ENCODE assay signal across 1 cellular context in the genomic region with DNA sequence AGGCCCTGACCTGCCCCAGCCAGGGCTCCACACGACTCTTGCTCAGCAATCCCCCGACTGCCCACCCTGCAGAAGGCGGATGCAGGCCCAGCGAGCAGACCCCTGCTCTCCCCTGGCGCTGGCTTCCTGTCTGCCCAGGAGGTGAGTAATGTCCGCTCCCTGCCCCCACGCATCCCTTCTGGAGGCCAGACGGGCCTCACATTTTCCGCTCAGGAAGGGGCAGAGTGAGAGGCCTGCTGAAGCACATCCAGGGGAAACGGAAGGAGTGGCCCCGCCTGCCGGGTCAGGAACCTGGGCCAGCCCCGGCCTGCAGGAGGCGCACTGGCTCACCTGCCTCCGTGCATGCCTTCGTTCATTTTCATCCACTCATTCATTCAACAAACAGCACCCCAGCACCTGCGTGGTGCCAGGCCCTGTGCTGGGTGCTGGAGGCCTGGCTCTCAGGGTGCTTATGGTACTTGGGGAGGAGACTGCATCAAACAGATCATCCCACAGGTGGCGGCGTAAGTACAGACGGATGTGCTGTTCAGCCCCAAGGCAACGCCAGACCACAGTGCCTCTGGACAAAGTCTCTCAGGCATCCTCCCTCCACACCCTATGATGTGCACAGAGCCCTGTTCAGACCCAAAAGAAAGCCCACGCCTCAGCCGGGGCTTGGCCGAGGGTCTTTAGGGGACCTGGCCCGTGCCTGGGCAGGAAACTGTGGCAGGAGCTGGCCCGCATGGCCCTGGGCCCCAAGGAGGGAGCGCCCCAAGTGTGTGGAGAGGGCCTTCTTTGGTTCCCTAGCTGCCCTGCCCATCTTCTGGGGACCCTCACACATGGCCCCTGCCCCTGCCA.
TF ChIP-seq lines count a peak whose summit lies in the region.

No MANE protein-coding gene starts in this region.

TF ChIP-seq in HepG2, 621 proteins besides CTCF, POLR2A, EP300 and RAD21 (continued from another document and continues in another):
- TF ChIP-seq, protein P1, sequence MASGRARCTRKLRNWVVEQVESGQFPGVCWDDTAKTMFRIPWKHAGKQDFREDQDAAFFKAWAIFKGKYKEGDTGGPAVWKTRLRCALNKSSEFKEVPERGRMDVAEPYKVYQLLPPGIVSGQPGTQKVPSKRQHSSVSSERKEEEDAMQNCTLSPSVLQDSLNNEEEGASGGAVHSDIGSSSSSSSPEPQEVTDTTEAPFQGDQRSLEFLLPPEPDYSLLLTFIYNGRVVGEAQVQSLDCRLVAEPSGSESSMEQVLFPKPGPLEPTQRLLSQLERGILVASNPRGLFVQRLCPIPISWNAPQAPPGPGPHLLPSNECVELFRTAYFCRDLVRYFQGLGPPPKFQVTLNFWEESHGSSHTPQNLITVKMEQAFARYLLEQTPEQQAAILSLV (CRISPR knock-in tag; IDR thresholded peaks at IDR 0.05; ENCODE audit: borderline replicate concordance): peak; percentile 21; the same call in 1 of the 2 replicates
- TF ChIP-seq, protein P2, sequence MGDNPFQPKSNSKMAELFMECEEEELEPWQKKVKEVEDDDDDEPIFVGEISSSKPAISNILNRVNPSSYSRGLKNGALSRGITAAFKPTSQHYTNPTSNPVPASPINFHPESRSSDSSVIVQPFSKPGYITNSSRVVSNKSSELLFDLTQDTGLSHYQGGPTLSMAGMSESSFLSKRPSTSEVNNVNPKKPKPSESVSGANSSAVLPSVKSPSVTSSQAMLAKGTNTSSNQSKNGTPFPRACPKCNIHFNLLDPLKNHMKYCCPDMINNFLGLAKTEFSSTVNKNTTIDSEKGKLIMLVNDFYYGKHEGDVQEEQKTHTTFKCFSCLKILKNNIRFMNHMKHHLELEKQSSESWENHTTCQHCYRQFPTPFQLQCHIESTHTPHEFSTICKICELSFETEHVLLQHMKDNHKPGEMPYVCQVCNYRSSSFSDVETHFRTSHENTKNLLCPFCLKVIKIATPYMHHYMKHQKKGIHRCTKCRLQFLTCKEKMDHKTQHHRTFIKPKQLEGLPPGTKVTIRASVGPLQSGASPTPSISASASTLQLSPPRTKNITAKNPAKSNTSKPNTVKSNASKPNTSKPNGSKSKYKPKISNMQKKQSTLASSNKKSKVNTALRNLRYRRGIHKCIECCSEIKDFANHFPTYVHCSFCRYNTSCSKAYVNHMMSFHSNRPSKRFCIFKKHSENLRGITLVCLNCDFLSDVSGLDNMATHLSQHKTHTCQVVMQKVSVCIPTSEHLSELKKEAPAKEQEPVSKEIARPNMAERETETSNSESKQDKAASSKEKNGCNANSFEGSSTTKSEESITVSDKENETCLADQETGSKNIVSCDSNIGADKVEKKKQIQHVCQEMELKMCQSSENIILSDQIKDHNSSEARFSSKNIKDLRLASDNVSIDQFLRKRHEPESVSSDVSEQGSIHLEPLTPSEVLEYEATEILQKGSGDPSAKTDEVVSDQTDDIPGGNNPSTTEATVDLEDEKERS (CRISPR knock-in tag; IDR thresholded peaks at IDR 0.05): 0 out of 2 replicates have a peak, but pooled peaks have one; percentile 23
- TF ChIP-seq, protein P3, sequence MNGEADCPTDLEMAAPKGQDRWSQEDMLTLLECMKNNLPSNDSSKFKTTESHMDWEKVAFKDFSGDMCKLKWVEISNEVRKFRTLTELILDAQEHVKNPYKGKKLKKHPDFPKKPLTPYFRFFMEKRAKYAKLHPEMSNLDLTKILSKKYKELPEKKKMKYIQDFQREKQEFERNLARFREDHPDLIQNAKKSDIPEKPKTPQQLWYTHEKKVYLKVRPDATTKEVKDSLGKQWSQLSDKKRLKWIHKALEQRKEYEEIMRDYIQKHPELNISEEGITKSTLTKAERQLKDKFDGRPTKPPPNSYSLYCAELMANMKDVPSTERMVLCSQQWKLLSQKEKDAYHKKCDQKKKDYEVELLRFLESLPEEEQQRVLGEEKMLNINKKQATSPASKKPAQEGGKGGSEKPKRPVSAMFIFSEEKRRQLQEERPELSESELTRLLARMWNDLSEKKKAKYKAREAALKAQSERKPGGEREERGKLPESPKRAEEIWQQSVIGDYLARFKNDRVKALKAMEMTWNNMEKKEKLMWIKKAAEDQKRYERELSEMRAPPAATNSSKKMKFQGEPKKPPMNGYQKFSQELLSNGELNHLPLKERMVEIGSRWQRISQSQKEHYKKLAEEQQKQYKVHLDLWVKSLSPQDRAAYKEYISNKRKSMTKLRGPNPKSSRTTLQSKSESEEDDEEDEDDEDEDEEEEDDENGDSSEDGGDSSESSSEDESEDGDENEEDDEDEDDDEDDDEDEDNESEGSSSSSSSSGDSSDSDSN (CRISPR knock-in tag; IDR thresholded peaks at IDR 0.05): 0 out of 2 replicates have a peak, but pooled peaks have one; percentile 21
- TF ChIP-seq ZNF598 (CRISPR knock-in tag; IDR thresholded peaks at IDR 0.05; ENCODE audit: borderline replicate concordance) (0 out of 2 replicates have a peak, but pooled peaks have one; percentile 13), ZNF776 (CRISPR knock-in tag; IDR thresholded peaks at IDR 0.05) (0 out of 2 replicates have a peak, but pooled peaks have one; percentile 46), PCBP1 (IDR thresholded peaks at IDR 0.05; ENCODE audit: borderline replicate concordance, low read depth, low read length) (0 out of 2 replicates have a peak, but pooled peaks have one; percentile 31), ZFY (CRISPR knock-in tag; IDR thresholded peaks at IDR 0.05) (peak; percentile 43; the same call in 1 of the 2 replicates), KMT2A (CRISPR knock-in tag; IDR thresholded peaks at IDR 0.05) (0 out of 2 replicates have a peak, but pooled peaks have one; percentile 30), NCOA1 (CRISPR knock-in tag; IDR thresholded peaks at IDR 0.05) (peak; percentile 32; the same call in 1 of the 2 replicates), ZNF33B (CRISPR knock-in tag; IDR thresholded peaks at IDR 0.05) (no peak), ARHGAP35 (CRISPR knock-in tag; IDR thresholded peaks at IDR 0.05; ENCODE audit: borderline replicate concordance) (peak; percentile 9; the same call in 1 of the 2 replicates), ZNF260 (CRISPR knock-in tag; IDR thresholded peaks at IDR 0.05; ENCODE audit: borderline replicate concordance, low read depth) (0 out of 2 replicates have a peak, but pooled peaks have one; percentile 26), ZNF883 (CRISPR knock-in tag; IDR thresholded peaks at IDR 0.05; ENCODE audit: not compliant biosample characterization) (no peak), MAF1 (CRISPR knock-in tag; IDR thresholded peaks at IDR 0.05; ENCODE audit: borderline replicate concordance) (0 out of 2 replicates have a peak, but pooled peaks have one; percentile 39), NFKB2 (CRISPR knock-in tag; IDR thresholded peaks at IDR 0.05; ENCODE audit: borderline replicate concordance) (peak; percentile 46; the same call in 1 of the 2 replicates), ZSCAN29 (CRISPR knock-in tag; conservative IDR thresholded peaks at IDR 0.05) (0 out of 2 replicates have a peak, but pooled peaks have one; percentile 55), ZNF10 (CRISPR knock-in tag; IDR thresholded peaks at IDR 0.05; ENCODE audit: borderline replicate concordance, low read depth) (0 out of 2 replicates have a peak, but pooled peaks have one; percentile 45), ZBTB38 (CRISPR knock-in tag; IDR thresholded peaks at IDR 0.05) (peak; percentile 97), ZMYM4 (CRISPR knock-in tag; IDR thresholded peaks at IDR 0.05) (peak; percentile 49; the same call in 1 of the 2 replicates), ZNF772 (CRISPR knock-in tag; IDR thresholded peaks at IDR 0.05) (peak; percentile 16; the same call in 1 of the 2 replicates), PHF8 (CRISPR knock-in tag; IDR thresholded peaks at IDR 0.05) (0 out of 2 replicates have a peak, but pooled peaks have one; percentile 30), ZNF703 (CRISPR knock-in tag; IDR thresholded peaks at IDR 0.05; ENCODE audit: borderline replicate concordance) (no peak), ZNF781 (CRISPR knock-in tag; IDR thresholded peaks at IDR 0.05; ENCODE audit: borderline replicate concordance, not compliant biosample characterization) (peak; percentile 64), REL (CRISPR knock-in tag; conservative IDR thresholded peaks at IDR 0.05) (0 out of 2 replicates have a peak, but pooled peaks have one; percentile 46), HHEX (CRISPR knock-in tag; IDR thresholded peaks at IDR 0.05) (no peak), ZNF780A (CRISPR knock-in tag; IDR thresholded peaks at IDR 0.05) (0 out of 2 replicates have a peak, but pooled peaks have one; percentile 32), POLR2G (IDR thresholded peaks at IDR 0.05; ENCODE audit: low read depth, low read length) (peak; percentile 21; the same call in 1 of the 2 replicates), GZF1 (CRISPR knock-in tag; IDR thresholded peaks at IDR 0.05) (0 out of 2 replicates have a peak, but pooled peaks have one; percentile 67), TP53 (CRISPR knock-in tag; conservative IDR thresholded peaks at IDR 0.05) (0 out of 2 replicates have a peak, but pooled peaks have one; percentile 61), CBX5 (CRISPR knock-in tag; IDR thresholded peaks at IDR 0.05; ENCODE audit: borderline replicate concordance) (0 out of 2 replicates have a peak, but pooled peaks have one; percentile 31), CEBPG (CRISPR knock-in tag; IDR thresholded peaks at IDR 0.05) (0 out of 2 replicates have a peak, but pooled peaks have one; percentile 14), RXRB (CRISPR knock-in tag; IDR thresholded peaks at IDR 0.05; ENCODE audit: borderline replicate concordance) (peak; percentile 26; the same call in 1 of the 2 replicates), ZNF251 (CRISPR knock-in tag; IDR thresholded peaks at IDR 0.05) (no peak), GLI4 (CRISPR knock-in tag; IDR thresholded peaks at IDR 0.05; ENCODE audit: borderline replicate concordance) (no peak), ZNF672 (CRISPR knock-in tag; IDR thresholded peaks at IDR 0.05) (no peak), ZNF431 (CRISPR knock-in tag; IDR thresholded peaks at IDR 0.05; ENCODE audit: borderline replicate concordance, low read depth) (no peak), PRPF4 (IDR thresholded peaks at IDR 0.05; ENCODE audit: low read depth, low read length, poor library complexity, severe bottlenecking) (peak; percentile 36), CAMTA2 (CRISPR knock-in tag; IDR thresholded peaks at IDR 0.05; ENCODE audit: borderline replicate concordance) (0 out of 2 replicates have a peak, but pooled peaks have one; percentile 78), SETDB1 (CRISPR knock-in tag; IDR thresholded peaks at IDR 0.05; ENCODE audit: borderline replicate concordance) (no peak), LCORL (IDR thresholded peaks at IDR 0.05) (no peak), LCORL (CRISPR knock-in tag; IDR thresholded peaks at IDR 0.05) (peak; percentile 56; the same call in 1 of the 2 replicates), HOXD1 (CRISPR knock-in tag; IDR thresholded peaks at IDR 0.05) (peak; percentile 54; the same call in 1 of the 2 replicates), HNF4A (CRISPR knock-in tag; IDR thresholded peaks at IDR 0.05) (peak; percentile 37; the same call in 1 of the 2 replicates)
- TF ChIP-seq, protein P4, sequence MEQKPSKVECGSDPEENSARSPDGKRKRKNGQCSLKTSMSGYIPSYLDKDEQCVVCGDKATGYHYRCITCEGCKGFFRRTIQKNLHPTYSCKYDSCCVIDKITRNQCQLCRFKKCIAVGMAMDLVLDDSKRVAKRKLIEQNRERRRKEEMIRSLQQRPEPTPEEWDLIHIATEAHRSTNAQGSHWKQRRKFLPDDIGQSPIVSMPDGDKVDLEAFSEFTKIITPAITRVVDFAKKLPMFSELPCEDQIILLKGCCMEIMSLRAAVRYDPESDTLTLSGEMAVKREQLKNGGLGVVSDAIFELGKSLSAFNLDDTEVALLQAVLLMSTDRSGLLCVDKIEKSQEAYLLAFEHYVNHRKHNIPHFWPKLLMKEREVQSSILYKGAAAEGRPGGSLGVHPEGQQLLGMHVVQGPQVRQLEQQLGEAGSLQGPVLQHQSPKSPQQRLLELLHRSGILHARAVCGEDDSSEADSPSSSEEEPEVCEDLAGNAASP (CRISPR knock-in tag; IDR thresholded peaks at IDR 0.05; ENCODE audit: borderline replicate concordance): 0 out of 2 replicates have a peak, but pooled peaks have one; percentile 24
- TF ChIP-seq, protein P5, sequence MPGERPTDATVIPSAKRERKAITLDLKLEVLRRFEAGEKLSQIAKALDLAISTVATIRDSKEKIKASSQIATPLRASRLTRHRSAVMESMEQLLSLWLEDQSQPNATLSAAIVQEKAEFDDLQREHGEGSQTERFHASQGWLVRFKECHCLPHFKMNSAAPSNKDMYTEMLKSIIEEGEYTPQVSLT (CRISPR knock-in tag; IDR thresholded peaks at IDR 0.05; ENCODE audit: borderline replicate concordance, low read depth): no peak
- TF ChIP-seq, protein P6, sequence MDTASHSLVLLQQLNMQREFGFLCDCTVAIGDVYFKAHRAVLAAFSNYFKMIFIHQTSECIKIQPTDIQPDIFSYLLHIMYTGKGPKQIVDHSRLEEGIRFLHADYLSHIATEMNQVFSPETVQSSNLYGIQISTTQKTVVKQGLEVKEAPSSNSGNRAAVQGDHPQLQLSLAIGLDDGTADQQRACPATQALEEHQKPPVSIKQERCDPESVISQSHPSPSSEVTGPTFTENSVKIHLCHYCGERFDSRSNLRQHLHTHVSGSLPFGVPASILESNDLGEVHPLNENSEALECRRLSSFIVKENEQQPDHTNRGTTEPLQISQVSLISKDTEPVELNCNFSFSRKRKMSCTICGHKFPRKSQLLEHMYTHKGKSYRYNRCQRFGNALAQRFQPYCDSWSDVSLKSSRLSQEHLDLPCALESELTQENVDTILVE (CRISPR knock-in tag; IDR thresholded peaks at IDR 0.05): peak; percentile 33; the same call in 1 of the 2 replicates
- TF ChIP-seq, protein P7, sequence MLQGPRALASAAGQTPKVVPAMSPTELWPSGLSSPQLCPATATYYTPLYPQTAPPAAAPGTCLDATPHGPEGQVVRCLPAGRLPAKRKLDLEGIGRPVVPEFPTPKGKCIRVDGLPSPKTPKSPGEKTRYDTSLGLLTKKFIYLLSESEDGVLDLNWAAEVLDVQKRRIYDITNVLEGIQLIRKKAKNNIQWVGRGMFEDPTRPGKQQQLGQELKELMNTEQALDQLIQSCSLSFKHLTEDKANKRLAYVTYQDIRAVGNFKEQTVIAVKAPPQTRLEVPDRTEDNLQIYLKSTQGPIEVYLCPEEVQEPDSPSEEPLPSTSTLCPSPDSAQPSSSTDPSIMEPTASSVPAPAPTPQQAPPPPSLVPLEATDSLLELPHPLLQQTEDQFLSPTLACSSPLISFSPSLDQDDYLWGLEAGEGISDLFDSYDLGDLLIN (CRISPR knock-in tag; IDR thresholded peaks at IDR 0.05; ENCODE audit: borderline replicate concordance): 0 out of 2 replicates have a peak, but pooled peaks have one; percentile 47
- TF ChIP-seq, protein P8, sequence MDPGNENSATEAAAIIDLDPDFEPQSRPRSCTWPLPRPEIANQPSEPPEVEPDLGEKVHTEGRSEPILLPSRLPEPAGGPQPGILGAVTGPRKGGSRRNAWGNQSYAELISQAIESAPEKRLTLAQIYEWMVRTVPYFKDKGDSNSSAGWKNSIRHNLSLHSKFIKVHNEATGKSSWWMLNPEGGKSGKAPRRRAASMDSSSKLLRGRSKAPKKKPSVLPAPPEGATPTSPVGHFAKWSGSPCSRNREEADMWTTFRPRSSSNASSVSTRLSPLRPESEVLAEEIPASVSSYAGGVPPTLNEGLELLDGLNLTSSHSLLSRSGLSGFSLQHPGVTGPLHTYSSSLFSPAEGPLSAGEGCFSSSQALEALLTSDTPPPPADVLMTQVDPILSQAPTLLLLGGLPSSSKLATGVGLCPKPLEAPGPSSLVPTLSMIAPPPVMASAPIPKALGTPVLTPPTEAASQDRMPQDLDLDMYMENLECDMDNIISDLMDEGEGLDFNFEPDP (CRISPR knock-in tag; conservative IDR thresholded peaks at IDR 0.05): 0 out of 2 replicates have a peak, but pooled peaks have one; percentile 74
- TF ChIP-seq, protein P9, sequence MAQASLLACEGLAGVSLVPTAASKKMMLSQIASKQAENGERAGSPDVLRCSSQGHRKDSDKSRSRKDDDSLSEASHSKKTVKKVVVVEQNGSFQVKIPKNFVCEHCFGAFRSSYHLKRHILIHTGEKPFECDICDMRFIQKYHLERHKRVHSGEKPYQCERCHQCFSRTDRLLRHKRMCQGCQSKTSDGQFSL (CRISPR knock-in tag; IDR thresholded peaks at IDR 0.05): peak; percentile 54; the same call in 1 of the 2 replicates
